In genomic region chr3:174377096-174377495, GRCh38 we compare ENCODE assay signal across 19 cellular contexts.
DNase-seq lines count a peak whose midpoint lies in the region; ATAC-seq and TF ChIP-seq lines count a peak whose summit lies in the region.
"Had no signal": no experiment of that assay in that cellular context is flagged by ENCODE, and none has a peak within 500 bp of the region (broad histone marks: within the 10 kb centered on the region; RNA-seq: fewer than 3 reads in every experiment).

No MANE protein-coding gene starts in this region.

- no peaks in the 10 kb centered on the region for H3K4me1 ChIP-seq in heart left ventricle
- H3K4me1 ChIP-seq in H9 (ENCODE audit: insufficient read depth, low read length): no peaks in the 10 kb centered on the region; the same call in 1 of the 2 replicates
- H3K4me1 ChIP-seq in neuronal stem cell (ENCODE audit: control insufficient read depth in 2 of 2, insufficient read depth in 1 of 2, low read depth in 1 of 2, low read length in 2 of 2): no peaks in the 10 kb centered on the region
- H3K4me1 ChIP-seq in upper lobe of right lung: no peaks in the 10 kb centered on the region
- H3K4me1 ChIP-seq: A549; BLaER1 treated with 17β-estradiol and CSF1 and Interleukin-3, amounts not matched to agents 10 nM and 100 nM; Caco-2 had no signal

- H2AK5ac ChIP-seq in H9 (ENCODE audit: insufficient read length, low read length): no peak overlapping the region
- H2AK5ac ChIP-seq in neuronal stem cell (ENCODE audit: low read depth, low read length): peak overlapping the region; percentile 32

- no peak for TF ChIP-seq POLR2A in heart left ventricle (IDR thresholded peaks at IDR 0.05)

- no peak overlapping the region for H3K4me3 ChIP-seq in heart left ventricle
- H3K4me3 ChIP-seq in neuronal stem cell (ENCODE audit: low read length in 2 of 2): no peak overlapping the region
- H3K4me3 ChIP-seq in upper lobe of right lung: no peak overlapping the region
- H3K4me3 ChIP-seq: A549; BLaER1 treated with 17β-estradiol and CSF1 and Interleukin-3, amounts not matched to agents 10 nM and 100 nM had no signal

- TF ChIP-seq CTCF in heart left ventricle (IDR thresholded peaks at IDR 0.05) (no peak), H9 (conservative IDR thresholded peaks at IDR 0.05) (no peak), upper lobe of right lung (IDR thresholded peaks at IDR 0.05) (no peak)

- H4K5ac ChIP-seq in H9 (ENCODE audit: insufficient read length, low read depth, low read length): no peak overlapping the region

- H3K23ac ChIP-seq in H9 (ENCODE audit: insufficient read length, low read depth, low read length) (no peak overlapping the region), neuronal stem cell (ENCODE audit: low read depth, low read length, poor library complexity) (no peak overlapping the region)

- no peak overlapping the region for H4K8ac ChIP-seq in H9 (replicated peaks; ENCODE audit: insufficient read length, low read depth, low read length)
- H4K8ac ChIP-seq in neuronal stem cell (ENCODE audit: low read depth, low read length): no peak overlapping the region

- no peaks in the 10 kb centered on the region for H4K20me1 ChIP-seq in H9 (ENCODE audit: control insufficient read depth, insufficient read depth, insufficient read length)
- H4K20me1 ChIP-seq: BLaER1 treated with 17β-estradiol and CSF1 and Interleukin-3, amounts not matched to agents 10 nM and 100 nM had no signal

- no peak overlapping the region for H3K56ac ChIP-seq in H9 (ENCODE audit: insufficient read length, low read depth, low read length)

- no peak overlapping the region for H3K14ac ChIP-seq in H9 (ENCODE audit: insufficient read depth, low read length)
- no peak overlapping the region for H3K14ac ChIP-seq in neuronal stem cell (ENCODE audit: low read length)

- H3K27me3 ChIP-seq in heart left ventricle (no peaks in the 10 kb centered on the region), H9 (ENCODE audit: insufficient read depth, low read length) (no peaks in the 10 kb centered on the region), neuronal stem cell (ENCODE audit: control insufficient read depth in 3 of 3, insufficient read depth in 3 of 3, low read depth in 1 of 3, low read length in 3 of 3) (no peaks in the 10 kb centered on the region), upper lobe of right lung (no peaks in the 10 kb centered on the region)
- H3K27me3 ChIP-seq: BLaER1 treated with 17β-estradiol and CSF1 and Interleukin-3, amounts not matched to agents 10 nM and 100 nM had no signal

- H2BK15ac ChIP-seq in H9 (ENCODE audit: low read depth, low read length) (no peak overlapping the region), neuronal stem cell (ENCODE audit: low read length) (no peak overlapping the region)

- H3K36me3 Mint-ChIP-seq in H9 (ENCODE audit: insufficient read depth in 1 of 3, low read depth in 3 of 3): no peaks in the 10 kb centered on the region
- H3K36me3 Mint-ChIP-seq: CD8-positive, alpha-beta T cell had no signal

- no peak overlapping the region; a peak in 1 of 7 replicates for H3K27ac Mint-ChIP-seq in H9
- H3K27ac Mint-ChIP-seq: B cell; CD4-positive, alpha-beta T cell; CD8-positive, alpha-beta T cell had no signal

- H4K91ac ChIP-seq in H9 (ENCODE audit: insufficient read length, low read depth, low read length) (no peak overlapping the region), neuronal stem cell (ENCODE audit: low read depth, low read length, poor library complexity) (no peak overlapping the region)

- no peak overlapping the region for H2BK120ac ChIP-seq in H9 (ENCODE audit: low read depth, low read length, poor library complexity, severe bottlenecking)
- no peak overlapping the region for H2BK120ac ChIP-seq in neuronal stem cell (ENCODE audit: low read depth, low read length)

- no peaks in the 10 kb centered on the region for H3K79me2 ChIP-seq in H9 (ENCODE audit: insufficient read depth, low read length)

- H2BK12ac ChIP-seq in H9 (ENCODE audit: insufficient read length, low read depth, low read length): no peak overlapping the region
- H2BK12ac ChIP-seq in neuronal stem cell (ENCODE audit: low read length): no peak overlapping the region

- H3K27me3 Mint-ChIP-seq in H9 (ENCODE audit: low read depth): no peaks in the 10 kb centered on the region
- H3K27me3 Mint-ChIP-seq: B cell; CD4-positive, alpha-beta T cell had no signal

- H3T11ph ChIP-seq in H9 (ENCODE audit: low read length): no peak overlapping the region

- no peaks in the 10 kb centered on the region for H3K79me1 ChIP-seq in H9 (ENCODE audit: insufficient read depth, low read depth, low read length, poor library complexity, severe bottlenecking)
- no peaks in the 10 kb centered on the region for H3K79me1 ChIP-seq in neuronal stem cell (ENCODE audit: low read depth, low read length)

- no peak overlapping the region for H3K9ac ChIP-seq in H9 (ENCODE audit: extremely low read depth, insufficient read length, low read length)
- H3K9ac ChIP-seq in neuronal stem cell (ENCODE audit: low read depth, low read length, poor library complexity): no peak overlapping the region
- H3K9ac ChIP-seq: BLaER1 treated with 17β-estradiol and CSF1 and Interleukin-3, amounts not matched to agents 10 nM and 100 nM had no signal

- H2BK20ac ChIP-seq in H9 (ENCODE audit: low read depth, low read length, poor library complexity, severe bottlenecking): no peak overlapping the region

- H3K9me3 ChIP-seq in heart left ventricle (no peaks in the 10 kb centered on the region), H9 (ENCODE audit: control insufficient read depth, low read depth, low read length) (no peaks in the 10 kb centered on the region), neuronal stem cell (replicated peaks in 1 of 2; ENCODE audit: control insufficient read depth in 2 of 2, insufficient read depth in 1 of 2, low read depth in 1 of 2, low read length in 2 of 2) (no peaks in the 10 kb centered on the region), upper lobe of right lung (no peaks in the 10 kb centered on the region)
- H3K9me3 ChIP-seq: A549, Caco-2 had no signal

- H3K4me3 Mint-ChIP-seq in H9: no peak overlapping the region
- H3K4me3 Mint-ChIP-seq: B cell; CD4-positive, alpha-beta T cell; CD8-positive, alpha-beta T cell had no signal

- H2AFZ ChIP-seq in H9 (ENCODE audit: low read length): no peak overlapping the region
- H2AFZ ChIP-seq in neuronal stem cell (ENCODE audit: low read length): no peak overlapping the region

- H3K36me3 ChIP-seq in heart left ventricle (no peaks in the 10 kb centered on the region), neuronal stem cell (replicated peaks in 1 of 2; ENCODE audit: control insufficient read depth in 2 of 2, insufficient read depth in 2 of 2, low read length in 2 of 2) (no peaks in the 10 kb centered on the region), upper lobe of right lung (no peaks in the 10 kb centered on the region)
- H3K36me3 ChIP-seq: BLaER1 treated with 17β-estradiol and CSF1 and Interleukin-3, amounts not matched to agents 10 nM and 100 nM had no signal

- 97% methylated on average over 32 of the region's 32 CpGs for WGBS in heart left ventricle, 4 donors
- no CpG with 5 or more reads among the region's 32 CpGs for WGBS in H9 (ENCODE audit: extremely low coverage, insufficient read length, low lambda C conversion rate)
- no CpG with 5 or more reads among the region's 32 CpGs for WGBS in neuronal stem cell (ENCODE audit: extremely low coverage in 2 of 2, insufficient read length in 2 of 2, insufficient replicate concordance in 1 of 2), 2 donors

- no peaks in the 10 kb centered on the region for H3K4me1 Mint-ChIP-seq in H9
- H3K4me1 Mint-ChIP-seq: B cell had no signal

- H3K9me3 Mint-ChIP-seq in H9: no peaks in the 10 kb centered on the region
- H3K9me3 Mint-ChIP-seq: CD4-positive, alpha-beta T cell; CD8-positive, alpha-beta T cell had no signal

- H3K4ac ChIP-seq in H9 (ENCODE audit: low read depth, low read length) (no peak overlapping the region), neuronal stem cell (ENCODE audit: low read length) (no peak overlapping the region)

- no peak overlapping the region for H3K4me2 ChIP-seq in H9 (ENCODE audit: insufficient read depth, insufficient read length, low read length)
- H3K4me2 ChIP-seq in neuronal stem cell (ENCODE audit: insufficient read depth, low read length, poor library complexity, severe bottlenecking): no peak overlapping the region
- H3K4me2 ChIP-seq: A549; BLaER1 treated with 17β-estradiol and CSF1 and Interleukin-3, amounts not matched to agents 10 nM and 100 nM had no signal

- DNase-seq in Right ventricle myocardium inferior (ENCODE audit: missing footprints) (peak; percentile 67), heart left ventricle (no peak), H9 (peak; percentile 24), neuronal stem cell (ENCODE audit: low spot score) (no peak), upper lobe of right lung (no peak), putamen (ENCODE audit: low spot score) (no peak)
- DNase-seq: AML-193; Caco-2; Calu3; CD4-positive, alpha-beta T cell; CD8-positive, alpha-beta T cell; DMS79 treated with DMSO at 0.1 percent for 48 hours; GF-D8 had no signal

- H3K27ac ChIP-seq in heart left ventricle: no peak overlapping the region
- no peak overlapping the region for H3K27ac ChIP-seq in H9 (ENCODE audit: insufficient read length, low read depth, low read length)
- H3K27ac ChIP-seq in neuronal stem cell (replicated peaks; ENCODE audit: low read length): no peak overlapping the region
- H3K27ac ChIP-seq in upper lobe of right lung: no peak overlapping the region
- H3K27ac ChIP-seq: 22Rv1; A549; BLaER1 treated with 17β-estradiol and CSF1 and Interleukin-3, amounts not matched to agents 10 nM and 100 nM; C4-2B had no signal

- ATAC-seq in Right ventricle myocardium inferior (no peak), heart left ventricle (no peak), upper lobe of right lung (peak; percentile 39), GM21576 (IDR thresholded peaks at IDR 0.05; ENCODE audit: unreplicated experiment) (no peak)
- ATAC-seq: A549; CD8-positive, alpha-beta T cell had no signal

- H3K23me2 ChIP-seq in H9 (ENCODE audit: insufficient read length, low read depth, low read length, poor library complexity, severe bottlenecking): no peaks in the 10 kb centered on the region

- H2BK5ac ChIP-seq in H9 (ENCODE audit: insufficient read length, low read length) (no peak overlapping the region), neuronal stem cell (ENCODE audit: low read length) (no peak overlapping the region)

- intact Hi-C loops in Right ventricle myocardium inferior (cut with DNase I): no loop called here
- intact Hi-C loops in heart left ventricle (cut with DNase I): no loop called here
- intact Hi-C loops in upper lobe of right lung (cut with DNase I): no loop called here

- no peak overlapping the region for H3K18ac ChIP-seq in H9 (ENCODE audit: insufficient read length, low read depth, low read length)
- H3K18ac ChIP-seq in neuronal stem cell (ENCODE audit: low read length): no peak overlapping the region

Comparison
In these comparisons a context has a peak if more than half of its experiments do, and no peak if none do; other contexts are left out.
1. DNase-seq: peak in Right ventricle myocardium inferior (single experiment) and H9 (single experiment); none in heart left ventricle (0 of 5), neuronal stem cell (single experiment), upper lobe of right lung (single experiment) and putamen (single experiment).